In genomic region chr5:95620030-95620869, GRCh38 we compare ENCODE assay signal across 9 cellular contexts. TPM values are rescaled to one million over a fixed set of nuclear protein-coding genes. Genes with fewer than 3 reads are reported as not detected.
A peak's percentile ranks its signal among the peaks of the same experiment; 100 is the strongest.
DNase-seq lines count a peak whose midpoint lies in the region; ATAC-seq and TF ChIP-seq lines count a peak whose summit lies in the region.
"Had no signal": no experiment of that assay in that cellular context is flagged by ENCODE, and none has a peak within 500 bp of the region (broad histone marks: within the 10 kb centered on the region; RNA-seq: fewer than 3 reads in every experiment).

Gene GPR150, plus strand, starts transcription at chr5:95620087. Its CDS starts 189 bp downstream, at chr5:95620276.

- H3K9me3 ChIP-seq in CD4-positive, alpha-beta memory T cell (ENCODE audit: control insufficient read depth in 1 of 2, low read length in 2 of 2), result no peaks in the 10 kb centered on the region
- no peaks in the 10 kb centered on the region for H3K9me3 ChIP-seq in right cardiac atrium (ENCODE audit: control insufficient read depth, low read length)

- H3K27me3 ChIP-seq in CD4-positive, alpha-beta memory T cell (ENCODE audit: insufficient read depth, low read length), result no peaks in the 10 kb centered on the region
- no peaks in the 10 kb centered on the region for H3K27me3 ChIP-seq in right cardiac atrium (ENCODE audit: control insufficient read depth, insufficient read depth)

- WGBS in right cardiac atrium, result 1% methylated on average over 85 of the region's 85 CpGs

- peak within 1 kb of the TSS; percentile 69 for H3K27ac ChIP-seq in CD4-positive, alpha-beta memory T cell (ENCODE audit: low read depth, low read length)
- no peak within 1 kb of the TSS for H3K27ac ChIP-seq in right cardiac atrium (ENCODE audit: low read length)
- H3K27ac ChIP-seq: SK-N-MC had no signal

- H3K36me3 ChIP-seq in CD4-positive, alpha-beta memory T cell (ENCODE audit: insufficient read depth, low read length), result no peaks in the 10 kb centered on the region

- CTCF ChIA-PET in CD4-positive, alpha-beta memory T cell (lab: Charles Lee; ENCODE audit: partially characterized antibody), result interaction anchor here (7.7 kb wide), 1 partner anchor 24 kb away, joined by 89 read pairs; the partner anchor contains the start of gene RFESD

- peak within 1 kb of the TSS; percentile 38 to 73 for H3K4me3 ChIP-seq in CD4-positive, alpha-beta memory T cell (ENCODE audit: low read length in 2 of 2)
- H3K4me3 ChIP-seq in right cardiac atrium (ENCODE audit: low read length), result peak within 1 kb of the TSS; percentile 50
- H3K4me3 ChIP-seq: SK-N-MC had no signal

- H3K4me1 Mint-ChIP-seq in CD4-positive, alpha-beta memory T cell, result peaks cover 57 to 76% (median 67%) of the 10 kb centered on the region in 4 donors
- peaks cover 65% of the 10 kb centered on the region for H3K4me1 Mint-ChIP-seq in activated naive CD4-positive, alpha-beta T cell treated with anti-CD3 and anti-CD28 coated beads, Interleukin-2, amount 50 U/mL, for 24 hours

- peak within 1 kb of the TSS; percentile 23 to 95 (median 86) for H3K27ac Mint-ChIP-seq in CD4-positive, alpha-beta memory T cell
- H3K27ac Mint-ChIP-seq in activated naive CD4-positive, alpha-beta T cell treated with anti-CD3 and anti-CD28 coated beads, Interleukin-2, amount 50 U/mL, for 24 hours, result peak within 1 kb of the TSS; percentile 90

- no peaks in the 10 kb centered on the region for H3K27me3 Mint-ChIP-seq in CD4-positive, alpha-beta memory T cell
- no peaks in the 10 kb centered on the region for H3K27me3 Mint-ChIP-seq in activated naive CD4-positive, alpha-beta T cell treated with anti-CD3 and anti-CD28 coated beads, Interleukin-2, amount 50 U/mL, for 24 hours

- peaks cover 0 to 2% (median 0%) of the 10 kb centered on the region in 8 donors for H3K9me3 Mint-ChIP-seq in CD4-positive, alpha-beta memory T cell
- H3K9me3 Mint-ChIP-seq in activated naive CD4-positive, alpha-beta T cell treated with anti-CD3 and anti-CD28 coated beads, Interleukin-2, amount 50 U/mL, for 24 hours, result no peaks in the 10 kb centered on the region

- DNase-seq in CD4-positive, alpha-beta memory T cell, result peak; percentile 58 to 72 (median 64)
- DNase-seq in SHP77 (lab: John Stamatoyannopoulos, UW) (peak; percentile 68 to 83), right cardiac atrium (peak; percentile 59 to 79 (median 75)), sciatic nerve (ENCODE audit: low spot score) (peak; percentile 62), epidermal melanocyte (ENCODE audit: insufficient read length, low spot score) (no peak)

- ATAC-seq in HG03378 (IDR thresholded peaks at IDR 0.05; ENCODE audit: unreplicated experiment) (peak; percentile 42), right cardiac atrium (peak; percentile 75 to 76), sciatic nerve (peak; percentile 67)

- TF ChIP-seq POLR2A in GM19099 (IDR thresholded peaks at IDR 0.05; ENCODE audit: extremely low read depth, insufficient read length, low read depth), result peak; percentile 42

- intact Hi-C loops in CD4-positive, alpha-beta memory T cell (cut with micrococcal nuclease), result loop anchor here (1.0 to 5.0 kb wide), 2 partner anchors 65 to 342 kb away; partner anchors contain the start of genes ARSK and ELL2
- intact Hi-C loops in right cardiac atrium (cut with DNase I) (no loop called here), sciatic nerve (cut with DNase I) (no loop called here)

- POLR2A ChIA-PET in CD4-positive, alpha-beta memory T cell (lab: Charles Lee; ENCODE audit: partially characterized antibody), result interaction anchor here (0.7 to 5.8 kb wide), 8 partner anchors 9 to 1042 kb away, joined by 3 to 110 read pairs (median 7); partner anchors contain the start of genes ARSK, CAST, RFESD and SKIC3

- H3K4me3 Mint-ChIP-seq in CD4-positive, alpha-beta memory T cell, result peak within 1 kb of the TSS; percentile 90 to 97 (median 94)
- peak within 1 kb of the TSS; percentile 94 for H3K4me3 Mint-ChIP-seq in activated naive CD4-positive, alpha-beta T cell treated with anti-CD3 and anti-CD28 coated beads, Interleukin-2, amount 50 U/mL, for 24 hours

- H3K36me3 Mint-ChIP-seq in CD4-positive, alpha-beta memory T cell, result peaks cover 3 to 5% of the 10 kb centered on the region in 2 donors
- H3K36me3 Mint-ChIP-seq in activated naive CD4-positive, alpha-beta T cell treated with anti-CD3 and anti-CD28 coated beads, Interleukin-2, amount 50 U/mL, for 24 hours, result no peaks in the 10 kb centered on the region

- peaks cover 72% of the 10 kb centered on the region for H3K4me1 ChIP-seq in CD4-positive, alpha-beta memory T cell (ENCODE audit: insufficient read depth, low read length)
- H3K4me1 ChIP-seq in right cardiac atrium (ENCODE audit: control insufficient read depth, insufficient read depth, low read length), result no peaks in the 10 kb centered on the region

RNA-seq across cellular contexts. Expression of gene GPR150, which starts in this region (rescaled TPM):
- total RNA-seq in CD4-positive, alpha-beta memory T cell, result 1 to 10 TPM; 1.5 to 2.4 TPM
- 1 to 10 TPM; 3.1 to 6.1 TPM for polyA plus RNA-seq in CD4-positive, alpha-beta memory T cell
- total RNA-seq in right cardiac atrium (under 1 TPM in 2 of 4 donors, not detected in 2; 0.15 to 0.25 TPM), sciatic nerve (0.49 TPM)
- 0.09 TPM for polyA plus RNA-seq in right cardiac atrium

Comparison
In these comparisons a context has a peak if more than half of its experiments do, and no peak if none do; other contexts are left out.
1. Peak in DNase-seq, ATAC-seq and H3K4me3 ChIP-seq in right cardiac atrium; RNA of the gene not detected or under 1 TPM.
2. Peak in DNase-seq and ATAC-seq in sciatic nerve; RNA of the gene not detected or under 1 TPM.